In genomic region chr22:29821790-29822130, GRCh38 we compare ENCODE assay signal across 2 cellular contexts.
TF ChIP-seq lines count a peak whose summit lies in the region.

No MANE protein-coding gene starts in this region.

TF ChIP-seq in HCT116, 20 proteins besides CTCF, POLR2A, EP300 and RAD21:
- TF ChIP-seq FOSL1 (IDR thresholded peaks at IDR 0.05; ENCODE audit: low read depth) (no peak), EGR1 (IDR thresholded peaks at IDR 0.05; ENCODE audit: low read depth) (no peak), JUND (IDR thresholded peaks at IDR 0.05) (no peak), POLR2AphosphoS5 (IDR thresholded peaks at IDR 0.05; ENCODE audit: low read depth, low read length) (no peak), SRF (IDR thresholded peaks at IDR 0.05; ENCODE audit: low read depth) (no peak), CBX3 (IDR thresholded peaks at IDR 0.05; ENCODE audit: low read depth) (no peak), EZH2phosphoT487 (IDR thresholded peaks at IDR 0.05; ENCODE audit: borderline replicate concordance) (no peak), SP1 (IDR thresholded peaks at IDR 0.05; ENCODE audit: low read depth) (no peak), ZFX (IDR thresholded peaks at IDR 0.05) (no peak), ZBTB33 (IDR thresholded peaks at IDR 0.05; ENCODE audit: extremely low read depth, insufficient replicate concordance, low read length) (no peak)

TF ChIP-seq in GM12878, 131 proteins besides CTCF, POLR2A, EP300 and RAD21:
- TF ChIP-seq SIN3A (IDR thresholded peaks at IDR 0.05; ENCODE audit: low read depth, low read length) (no peak), NR2F1 (conservative IDR thresholded peaks at IDR 0.05) (no peak), ATF3 (IDR thresholded peaks at IDR 0.05; ENCODE audit: borderline replicate concordance, extremely low read depth, low read depth, low read length) (no peak), RAD51 (IDR thresholded peaks at IDR 0.05) (no peak), ZNF207 (IDR thresholded peaks at IDR 0.05; ENCODE audit: borderline replicate concordance) (no peak), TARDBP (IDR thresholded peaks at IDR 0.05; ENCODE audit: borderline replicate concordance) (no peak), IKZF2 (IDR thresholded peaks at IDR 0.05) (no peak), HCFC1 (IDR thresholded peaks at IDR 0.05; ENCODE audit: low read length) (no peak), POU2F2 (IDR thresholded peaks at IDR 0.05; ENCODE audit: borderline replicate concordance, low read depth, low read length) (no peak), SMC3 (IDR thresholded peaks at IDR 0.05; ENCODE audit: borderline replicate concordance, low read length) (no peak), PKNOX1 (IDR thresholded peaks at IDR 0.05) (no peak), STAT1 (conservative IDR thresholded peaks at IDR 0.05) (no peak), ZNF622 (IDR thresholded peaks at IDR 0.05) (no peak), CUX1 (IDR thresholded peaks at IDR 0.05; ENCODE audit: insufficient replicate concordance, low read depth, low read length) (no peak), SPI1 (IDR thresholded peaks at IDR 0.05; ENCODE audit: borderline replicate concordance, insufficient read depth, low read depth, low read length) (no peak)
